Comparison of ENCODE assay signal across 23 cellular contexts in the genomic region with DNA sequence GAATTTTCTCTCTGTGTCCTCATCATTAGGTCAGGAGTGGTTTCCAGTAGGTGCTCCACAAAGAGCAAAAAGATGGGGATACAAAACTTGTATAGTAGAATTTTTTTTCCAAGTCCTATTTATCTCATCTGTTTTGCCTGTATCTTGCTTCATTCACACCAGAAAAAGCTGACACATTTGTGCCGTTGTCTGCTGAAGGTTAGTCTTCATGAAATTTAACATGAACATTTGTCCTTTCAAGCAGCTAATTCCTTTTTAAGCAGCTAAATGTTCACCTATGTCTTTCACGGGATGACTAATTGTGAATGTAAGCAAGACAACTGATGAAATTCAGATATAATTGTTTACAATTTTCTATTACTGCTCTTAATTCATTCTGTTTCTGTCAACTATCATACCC.
DNase-seq lines count a peak whose midpoint lies in the region; ATAC-seq, FAIRE-seq and TF ChIP-seq lines count a peak whose summit lies in the region.
"Had no signal": no experiment of that assay in that cellular context is flagged by ENCODE, and none has a peak within 500 bp of the region (broad histone marks: within the 10 kb centered on the region; RNA-seq: fewer than 3 reads in every experiment).

No MANE protein-coding gene starts in this region.

- CTCF ChIA-PET in activated CD8-positive, alpha-beta T cell treated with anti-CD3 and anti-CD28 coated beads for 36 hours (lab: Charles Lee), result interaction anchor here (1.0 kb wide), 1 partner anchor 346 kb away, joined by 3 read pairs; no protein-coding TSS in a partner anchor
- CTCF ChIA-PET in activated CD8-positive, alpha-beta T cell treated with anti-CD3 and anti-CD28 coated beads, Interleukin-2, amount 10 ng/mL, durations not matched to agents 7 days and 5 days (lab: Charles Lee), result interaction anchor here (0.6 to 1.1 kb wide), 5 partner anchors 38 to 194 kb away, joined by 3 to 5 read pairs (median 3); no protein-coding TSS in a partner anchor

- peaks cover 3 to 34% (median 18%) of the 10 kb centered on the region in 4 donors for H3K4me1 ChIP-seq in liver (ENCODE audit: control insufficient read depth in 4 of 4, insufficient read depth in 4 of 4, low read length in 3 of 4)
- peaks cover 10% of the 10 kb centered on the region for H3K4me1 ChIP-seq in foreskin keratinocyte
- peaks cover 0 to 16% (median 13%) of the 10 kb centered on the region in 3 donors for H3K4me1 ChIP-seq in pancreas

- FAIRE-seq in pancreas (lab: Jason Lieb, UNC), result no peak
- FAIRE-seq: GM18507, H1, kidney, TTC549 had no signal

- 67% methylated on average over 2 of the region's 2 CpGs for WGBS in liver
- 34 to 44% methylated on average over 2 of the region's 2 CpGs for WGBS in pancreas, 2 donors

- intact Hi-C loops in activated CD8-positive, alpha-beta T cell treated with anti-CD3 and anti-CD28 coated beads for 36 hours (cut with micrococcal nuclease), result no loop called here
- intact Hi-C loops in activated T-helper 2 cell treated with anti-CD3 and anti-CD28 coated beads, Interferon-gamma antibody, Interleukin-2, Interleukin-4, amounts not matched to agents 10 μg/mL and 5 μg/mL and 100 μg/mL, durations not matched to agents 14 hours and 24 hours and 36 hours (cut with micrococcal nuclease), result no loop called here
- intact Hi-C loops in pancreas (cut with DNase I), result no loop called here

- H3K27ac ChIP-seq in liver (ENCODE audit: low read depth in 1 of 2, low read length in 2 of 2), result peak overlapping the region; percentile 62 to 65
- no peak overlapping the region for H3K27ac ChIP-seq in foreskin keratinocyte
- H3K27ac ChIP-seq in pancreas, result peak overlapping the region in 1 of 4 donors; percentile 25
- H3K27ac ChIP-seq: upper lobe of right lung had no signal

- POLR2A ChIA-PET in activated CD8-positive, alpha-beta T cell treated with anti-CD3 and anti-CD28 coated beads for 36 hours (lab: Charles Lee), result interaction anchor here (0.6 kb wide), 1 partner anchor 58 kb away, joined by 3 read pairs; no protein-coding TSS in a partner anchor
- POLR2A ChIA-PET in activated CD8-positive, alpha-beta T cell treated with anti-CD3 and anti-CD28 coated beads, Interleukin-2, amount 10 ng/mL, durations not matched to agents 7 days and 5 days (lab: Charles Lee), result interaction anchor here (1.0 kb wide), 1 partner anchor 84 kb away, joined by 3 read pairs; a partner anchor contains a TSS

- peak overlapping the region in 1 of 2 donors; percentile 22 for H3K9ac ChIP-seq in liver (ENCODE audit: low read depth in 1 of 2, low read length in 2 of 2)

- H3K9me3 ChIP-seq in liver (ENCODE audit: control insufficient read depth in 4 of 4, low read length in 3 of 4), result no peaks in the 10 kb centered on the region
- no peaks in the 10 kb centered on the region for H3K9me3 ChIP-seq in pancreas
- H3K9me3 ChIP-seq: esophagus squamous epithelium, mucosa of descending colon, upper lobe of right lung had no signal

- no peaks in the 10 kb centered on the region for H3K27me3 Mint-ChIP-seq in activated CD8-positive, alpha-beta T cell treated with anti-CD3 and anti-CD28 coated beads for 36 hours
- H3K27me3 Mint-ChIP-seq in activated CD8-positive, alpha-beta T cell treated with anti-CD3 and anti-CD28 coated beads, Interleukin-2, amount 10 ng/mL, durations not matched to agents 7 days and 5 days (ENCODE audit: low read depth), result no peaks in the 10 kb centered on the region
- no peaks in the 10 kb centered on the region for H3K27me3 Mint-ChIP-seq in activated T-helper 2 cell treated with anti-CD3 and anti-CD28 coated beads, Interferon-gamma antibody, Interleukin-2, Interleukin-4, amounts not matched to agents 10 μg/mL and 5 μg/mL and 100 μg/mL, durations not matched to agents 14 hours and 24 hours and 36 hours (ENCODE audit: low read depth)
- H3K27me3 Mint-ChIP-seq: activated CD4-positive, alpha-beta T cell treated with anti-CD3 and anti-CD28 coated beads, Interleukin-2, amount 10 ng/mL, durations not matched to agents 7 days and 5 days had no signal

- no peak for ATAC-seq in activated CD8-positive, alpha-beta T cell treated with anti-CD3 and anti-CD28 coated beads for 36 hours
- ATAC-seq in activated CD8-positive, alpha-beta T cell treated with anti-CD3 and anti-CD28 coated beads, Interleukin-2, amount 10 ng/mL, durations not matched to agents 7 days and 5 days, result no peak
- ATAC-seq in stimulated activated effector memory CD8-positive, alpha-beta T cell treated with anti-CD3 and anti-CD28 coated beads, Interleukin-12 subunit alpha, Interleukin-12 subunit beta, amount 100 ng/mL, for 72 hours, result no peak
- ATAC-seq in GM18870 (IDR thresholded peaks at IDR 0.05; ENCODE audit: unreplicated experiment) (no peak), foreskin keratinocyte (no peak), pancreas (no peak)
- ATAC-seq: activated naive CD4-positive, alpha-beta T cell treated with anti-CD3 and anti-CD28 coated beads, Interleukin-2, amount 50 U/mL, for 72 hours; mucosa of descending colon had no signal

- H3K4me1 Mint-ChIP-seq in activated CD8-positive, alpha-beta T cell treated with anti-CD3 and anti-CD28 coated beads for 36 hours (ENCODE audit: low read depth), result peaks cover 66% of the 10 kb centered on the region
- H3K4me1 Mint-ChIP-seq in activated CD8-positive, alpha-beta T cell treated with anti-CD3 and anti-CD28 coated beads, Interleukin-2, amount 10 ng/mL, durations not matched to agents 7 days and 5 days (ENCODE audit: low read depth), result peaks cover 18% of the 10 kb centered on the region
- H3K4me1 Mint-ChIP-seq in activated T-helper 2 cell treated with anti-CD3 and anti-CD28 coated beads, Interferon-gamma antibody, Interleukin-2, Interleukin-4, amounts not matched to agents 10 μg/mL and 5 μg/mL and 100 μg/mL, durations not matched to agents 14 hours and 24 hours and 36 hours (ENCODE audit: low read depth), result peaks cover 74% of the 10 kb centered on the region
- H3K4me1 Mint-ChIP-seq in stimulated activated effector memory CD8-positive, alpha-beta T cell treated with anti-CD3 and anti-CD28 coated beads, Interleukin-12 subunit alpha, Interleukin-12 subunit beta, amount 100 ng/mL, for 72 hours, result peaks cover 63% of the 10 kb centered on the region

- no peaks in the 10 kb centered on the region for H3K27me3 ChIP-seq in liver (ENCODE audit: control insufficient read depth in 4 of 4, insufficient read depth in 4 of 4, low read length in 3 of 4)
- no peaks in the 10 kb centered on the region for H3K27me3 ChIP-seq in foreskin keratinocyte
- no peaks in the 10 kb centered on the region for H3K27me3 ChIP-seq in pancreas
- H3K27me3 ChIP-seq: dorsolateral prefrontal cortex, esophagus squamous epithelium, upper lobe of right lung had no signal

- TF ChIP-seq RAD21 in liver (IDR thresholded peaks at IDR 0.05), result no peak

- H3K9me3 Mint-ChIP-seq in activated CD8-positive, alpha-beta T cell treated with anti-CD3 and anti-CD28 coated beads for 36 hours, result peaks cover under 1% of the 10 kb centered on the region
- no peaks in the 10 kb centered on the region for H3K9me3 Mint-ChIP-seq in activated CD8-positive, alpha-beta T cell treated with anti-CD3 and anti-CD28 coated beads, Interleukin-2, amount 10 ng/mL, durations not matched to agents 7 days and 5 days (ENCODE audit: insufficient read depth)
- peaks cover 7% of the 10 kb centered on the region for H3K9me3 Mint-ChIP-seq in activated T-helper 2 cell treated with anti-CD3 and anti-CD28 coated beads, Interferon-gamma antibody, Interleukin-2, Interleukin-4, amounts not matched to agents 10 μg/mL and 5 μg/mL and 100 μg/mL, durations not matched to agents 14 hours and 24 hours and 36 hours
- H3K9me3 Mint-ChIP-seq in stimulated activated effector memory CD8-positive, alpha-beta T cell treated with anti-CD3 and anti-CD28 coated beads, Interleukin-12 subunit alpha, Interleukin-12 subunit beta, amount 100 ng/mL, for 72 hours, result no peaks in the 10 kb centered on the region
- H3K9me3 Mint-ChIP-seq: activated CD4-positive, alpha-beta T cell treated with anti-CD3 and anti-CD28 coated beads, Interleukin-2, amount 10 ng/mL, durations not matched to agents 7 days and 5 days; activated naive CD4-positive, alpha-beta T cell treated with anti-CD3 and anti-CD28 coated beads, Interleukin-2, amount 50 U/mL, for 72 hours had no signal

- H3K4me3 Mint-ChIP-seq in activated CD8-positive, alpha-beta T cell treated with anti-CD3 and anti-CD28 coated beads for 36 hours, result no peak overlapping the region
- no peak overlapping the region for H3K4me3 Mint-ChIP-seq in activated CD8-positive, alpha-beta T cell treated with anti-CD3 and anti-CD28 coated beads, Interleukin-2, amount 10 ng/mL, durations not matched to agents 7 days and 5 days
- H3K4me3 Mint-ChIP-seq in activated T-helper 2 cell treated with anti-CD3 and anti-CD28 coated beads, Interferon-gamma antibody, Interleukin-2, Interleukin-4, amounts not matched to agents 10 μg/mL and 5 μg/mL and 100 μg/mL, durations not matched to agents 14 hours and 24 hours and 36 hours (ENCODE audit: low read depth), result no peak overlapping the region
- peak overlapping the region; percentile 39 for H3K4me3 Mint-ChIP-seq in stimulated activated effector memory CD8-positive, alpha-beta T cell treated with anti-CD3 and anti-CD28 coated beads, Interleukin-12 subunit alpha, Interleukin-12 subunit beta, amount 100 ng/mL, for 72 hours
- H3K4me3 Mint-ChIP-seq: activated CD4-positive, alpha-beta T cell treated with anti-CD3 and anti-CD28 coated beads, Interleukin-2, amount 10 ng/mL, durations not matched to agents 7 days and 5 days had no signal

- TF ChIP-seq CTCF in activated CD8-positive, alpha-beta T cell treated with anti-CD3 and anti-CD28 coated beads for 36 hours (IDR thresholded peaks at IDR 0.05), result no peak
- TF ChIP-seq CTCF in liver (IDR thresholded peaks at IDR 0.05; ENCODE audit: low read depth, low read length, missing input control) (no peak), foreskin keratinocyte (conservative IDR thresholded peaks at IDR 0.05) (no peak), pancreas (IDR thresholded peaks at IDR 0.05) (no peak)

- H3K36me3 ChIP-seq in liver (ENCODE audit: control insufficient read depth in 4 of 4, insufficient read depth in 3 of 4, low read depth in 1 of 4, low read length in 3 of 4) (no peaks in the 10 kb centered on the region), pancreas (no peaks in the 10 kb centered on the region)
- H3K36me3 ChIP-seq: esophagus squamous epithelium, upper lobe of right lung had no signal

- H3K4me3 ChIP-seq in liver (ENCODE audit: low read depth in 1 of 3, low read length in 3 of 3) (no peak overlapping the region), pancreas (no peak overlapping the region)
- H3K4me3 ChIP-seq: esophagus squamous epithelium, mucosa of descending colon, skin epidermis, upper lobe of right lung had no signal

- H3K36me3 Mint-ChIP-seq in activated CD8-positive, alpha-beta T cell treated with anti-CD3 and anti-CD28 coated beads for 36 hours (ENCODE audit: low read depth), result peaks cover 40% of the 10 kb centered on the region
- H3K36me3 Mint-ChIP-seq in activated CD8-positive, alpha-beta T cell treated with anti-CD3 and anti-CD28 coated beads, Interleukin-2, amount 10 ng/mL, durations not matched to agents 7 days and 5 days (ENCODE audit: low read depth), result peaks cover 24% of the 10 kb centered on the region
- peaks cover 63% of the 10 kb centered on the region for H3K36me3 Mint-ChIP-seq in activated T-helper 2 cell treated with anti-CD3 and anti-CD28 coated beads, Interferon-gamma antibody, Interleukin-2, Interleukin-4, amounts not matched to agents 10 μg/mL and 5 μg/mL and 100 μg/mL, durations not matched to agents 14 hours and 24 hours and 36 hours (ENCODE audit: low read depth)
- peaks cover 35% of the 10 kb centered on the region for H3K36me3 Mint-ChIP-seq in stimulated activated effector memory CD8-positive, alpha-beta T cell treated with anti-CD3 and anti-CD28 coated beads, Interleukin-12 subunit alpha, Interleukin-12 subunit beta, amount 100 ng/mL, for 72 hours

- H3K27ac Mint-ChIP-seq in activated CD8-positive, alpha-beta T cell treated with anti-CD3 and anti-CD28 coated beads for 36 hours, result peak overlapping the region; percentile 32
- no peak overlapping the region for H3K27ac Mint-ChIP-seq in activated CD8-positive, alpha-beta T cell treated with anti-CD3 and anti-CD28 coated beads, Interleukin-2, amount 10 ng/mL, durations not matched to agents 7 days and 5 days
- H3K27ac Mint-ChIP-seq in activated T-helper 2 cell treated with anti-CD3 and anti-CD28 coated beads, Interferon-gamma antibody, Interleukin-2, Interleukin-4, amounts not matched to agents 10 μg/mL and 5 μg/mL and 100 μg/mL, durations not matched to agents 14 hours and 24 hours and 36 hours, result peak overlapping the region; percentile 33
- peak overlapping the region; percentile 71 for H3K27ac Mint-ChIP-seq in stimulated activated effector memory CD8-positive, alpha-beta T cell treated with anti-CD3 and anti-CD28 coated beads, Interleukin-12 subunit alpha, Interleukin-12 subunit beta, amount 100 ng/mL, for 72 hours
- H3K27ac Mint-ChIP-seq: activated CD4-positive, alpha-beta T cell treated with anti-CD3 and anti-CD28 coated beads, Interleukin-2, amount 10 ng/mL, durations not matched to agents 7 days and 5 days; activated naive CD4-positive, alpha-beta T cell treated with anti-CD3 and anti-CD28 coated beads, Interleukin-2, amount 50 U/mL, for 72 hours had no signal

- peak; percentile 53 for DNase-seq in activated CD8-positive, alpha-beta T cell treated with anti-CD3 and anti-CD28 coated beads for 36 hours
- no peak for DNase-seq in activated CD8-positive, alpha-beta T cell treated with anti-CD3 and anti-CD28 coated beads, Interleukin-2, amount 10 ng/mL, durations not matched to agents 7 days and 5 days
- DNase-seq in activated T-helper 2 cell treated with anti-CD3 and anti-CD28 coated beads, Interferon-gamma antibody, Interleukin-2, Interleukin-4, amounts not matched to agents 10 μg/mL and 5 μg/mL and 100 μg/mL, durations not matched to agents 14 hours and 24 hours and 36 hours (ENCODE audit: low spot score), result no peak
- no peak for DNase-seq in stimulated activated effector memory CD8-positive, alpha-beta T cell treated with anti-CD3 and anti-CD28 coated beads, Interleukin-12 subunit alpha, Interleukin-12 subunit beta, amount 100 ng/mL, for 72 hours (ENCODE audit: low spot score in 2 of 2)
- DNase-seq in foreskin keratinocyte (no peak), pancreas (no peak)
- DNase-seq: activated CD4-positive, alpha-beta T cell treated with anti-CD3 and anti-CD28 coated beads, Interleukin-2, amount 10 ng/mL, durations not matched to agents 7 days and 5 days; activated T-cell treated with anti-CD3 and anti-CD28 coated beads for 4 hours; DMS79; dorsolateral prefrontal cortex; esophagus squamous epithelium; kidney; mucosa of descending colon; NCI-H1092; NCI-H748 treated with DMSO at 0.1 percent for 48 hours; upper lobe of right lung had no signal
